33 cellular contexts compared by ENCODE assay signal in genomic region chr18:46434629-46435028, GRCh38.
"Had no signal": no experiment of that assay in that cellular context is flagged by ENCODE, and none has a peak within 500 bp of the region (broad histone marks: within the 10 kb centered on the region; RNA-seq: fewer than 3 reads in every experiment).

No MANE protein-coding gene starts in this region.

- H3K9me3 ChIP-seq: adrenal gland, body of pancreas, breast epithelium, MG63, SJCRH30 had no signal

- H3K4me3 Mint-ChIP-seq: activated CD4-positive, alpha-beta T cell treated with anti-CD3 and anti-CD28 coated beads for 36 hours; activated CD4-positive, alpha-beta T cell treated with anti-CD3 and anti-CD28 coated beads, Interleukin-2, amount 10 ng/mL, durations not matched to agents 7 days and 5 days; activated CD8-positive, alpha-beta T cell treated with anti-CD3 and anti-CD28 coated beads, Interleukin-2, amount 10 ng/mL, durations not matched to agents 7 days and 5 days; activated naive CD4-positive, alpha-beta T cell treated with anti-CD3 and anti-CD28 coated beads for 36 hours; activated T-cell treated with anti-CD3 and anti-CD28 coated beads, Interleukin-2, amount 50 U/mL, for 24 hours; IgD-negative memory B cell; T-helper 2 cell treated with Interferon-gamma antibody and Interleukin-4, amounts not matched to agents 5 μg/mL and 100 μg/mL, for 36 hours had no signal

- H3K36me3 Mint-ChIP-seq: activated naive CD4-positive, alpha-beta T cell treated with anti-CD3 and anti-CD28 coated beads, Interleukin-2, amount 50 U/mL, for 72 hours; IgD-negative memory B cell had no signal

- H3K27me3 ChIP-seq: adrenal gland, breast epithelium, MG63, SJCRH30 had no signal

- FAIRE-seq: astrocyte, TTC549 had no signal

- H3K27ac ChIP-seq: adrenal gland, body of pancreas, breast epithelium, SJCRH30, SK-N-MC had no signal

- H3K36me3 ChIP-seq: adrenal gland, breast epithelium, MG63, SJCRH30 had no signal

- DNase-seq: activated CD4-positive, alpha-beta T cell treated with anti-CD3 and anti-CD28 coated beads for 36 hours; activated CD4-positive, alpha-beta T cell treated with anti-CD3 and anti-CD28 coated beads, Interleukin-2, amount 10 ng/mL, durations not matched to agents 7 days and 5 days; activated CD4-positive, alpha-beta T cell treated with anti-CD3 and anti-CD28 coated beads, Interleukin-2, amount 50 U/mL, for 48 hours; activated CD8-positive, alpha-beta T cell treated with anti-CD3 and anti-CD28 coated beads, Interleukin-2, amount 10 ng/mL, durations not matched to agents 7 days and 5 days; activated gamma-delta T cell treated with Interleukin-2 at 50 U/mL for 16 hours; activated naive CD4-positive, alpha-beta T cell treated with anti-CD3 and anti-CD28 coated beads for 36 hours; activated T-cell treated with anti-CD3 and anti-CD28 coated beads, Interleukin-2, amount 50 U/mL, for 24 hours; adrenal gland; body of pancreas; caudate nucleus; Kasumi-1; KG1; MG63; MV-4-11; NCI-H1092 treated with DMSO at 0.1 percent for 48 hours; NCI-H1417; NCI-H146; NCI-H187; NCI-H2029 treated with DMSO at 0.1 percent for 48 hours; NCI-H2107; NCI-H2171; NCI-H510A; NCI-H526; NCI-H748 treated with DMSO at 0.1 percent for 48 hours; SHP77; SJCRH30 had no signal

- H3K27ac Mint-ChIP-seq: activated CD4-positive, alpha-beta T cell treated with anti-CD3 and anti-CD28 coated beads for 36 hours; activated CD4-positive, alpha-beta T cell treated with anti-CD3 and anti-CD28 coated beads, Interleukin-2, amount 10 ng/mL, durations not matched to agents 7 days and 5 days; activated CD8-positive, alpha-beta T cell treated with anti-CD3 and anti-CD28 coated beads, Interleukin-2, amount 10 ng/mL, durations not matched to agents 7 days and 5 days; activated naive CD4-positive, alpha-beta T cell treated with anti-CD3 and anti-CD28 coated beads for 36 hours; activated naive CD4-positive, alpha-beta T cell treated with anti-CD3 and anti-CD28 coated beads, Interleukin-2, amount 50 U/mL, for 72 hours; activated T-cell treated with anti-CD3 and anti-CD28 coated beads, Interleukin-2, amount 50 U/mL, for 24 hours; IgD-negative memory B cell; T-helper 2 cell treated with Interferon-gamma antibody and Interleukin-4, amounts not matched to agents 5 μg/mL and 100 μg/mL, for 36 hours had no signal

- ATAC-seq: activated CD4-positive, alpha-beta T cell treated with anti-CD3 and anti-CD28 coated beads for 36 hours; activated CD8-positive, alpha-beta T cell treated with anti-CD3 and anti-CD28 coated beads, Interleukin-2, amount 10 ng/mL, durations not matched to agents 7 days and 5 days; activated naive CD4-positive, alpha-beta T cell treated with anti-CD3 and anti-CD28 coated beads, Interleukin-2, amount 50 U/mL, for 72 hours; body of pancreas had no signal

- H3K4me1 ChIP-seq: adrenal gland, body of pancreas, breast epithelium, SJCRH30 had no signal

- H3K4me3 ChIP-seq: adrenal gland, body of pancreas, breast epithelium, MG63, SJCRH30, SK-N-MC had no signal

- H3K4me1 Mint-ChIP-seq: activated CD4-positive, alpha-beta T cell treated with anti-CD3 and anti-CD28 coated beads for 36 hours; activated CD4-positive, alpha-beta T cell treated with anti-CD3 and anti-CD28 coated beads, Interleukin-2, amount 10 ng/mL, durations not matched to agents 7 days and 5 days; IgD-negative memory B cell had no signal

- H3K9me3 Mint-ChIP-seq: activated CD4-positive, alpha-beta T cell treated with anti-CD3 and anti-CD28 coated beads, Interleukin-2, amount 10 ng/mL, durations not matched to agents 7 days and 5 days; activated naive CD4-positive, alpha-beta T cell treated with anti-CD3 and anti-CD28 coated beads for 36 hours; activated naive CD4-positive, alpha-beta T cell treated with anti-CD3 and anti-CD28 coated beads, Interleukin-2, amount 50 U/mL, for 72 hours; activated T-cell treated with anti-CD3 and anti-CD28 coated beads, Interleukin-2, amount 50 U/mL, for 24 hours; IgD-negative memory B cell; T-helper 2 cell treated with Interferon-gamma antibody and Interleukin-4, amounts not matched to agents 5 μg/mL and 100 μg/mL, for 36 hours had no signal
